ENCODE assay signal across 8 cellular contexts in the genomic region with DNA sequence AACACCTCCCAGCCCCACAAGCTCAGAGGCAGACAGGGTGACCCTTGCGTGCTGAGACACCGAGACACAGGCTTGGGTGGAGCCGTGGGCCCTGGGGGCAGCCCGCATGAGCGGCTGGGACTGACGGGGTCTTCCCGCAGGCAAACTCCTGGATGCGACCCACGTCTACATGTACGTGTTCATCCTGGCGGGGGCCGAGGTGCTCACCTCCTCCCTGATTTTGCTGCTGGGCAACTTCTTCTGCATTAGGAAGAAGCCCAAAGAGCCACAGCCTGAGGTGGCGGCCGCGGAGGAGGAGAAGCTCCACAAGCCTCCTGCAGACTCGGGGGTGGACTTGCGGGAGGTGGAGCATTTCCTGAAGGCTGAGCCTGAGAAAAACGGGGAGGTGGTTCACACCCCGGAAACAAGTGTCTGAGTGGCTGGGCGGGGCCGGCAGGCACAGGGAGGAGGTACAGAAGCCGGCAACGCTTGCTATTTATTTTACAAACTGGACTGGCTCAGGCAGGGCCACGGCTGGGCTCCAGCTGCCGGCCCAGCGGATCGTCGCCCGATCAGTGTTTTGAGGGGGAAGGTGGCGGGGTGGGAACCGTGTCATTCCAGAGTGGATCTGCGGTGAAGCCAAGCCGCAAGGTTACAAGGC. TPM values are rescaled to one million over a fixed set of nuclear protein-coding genes. Genes with fewer than 3 reads are reported as not detected.
A peak's percentile ranks its signal among the peaks of the same experiment; 100 is the strongest.
DNase-seq lines count a peak whose midpoint lies in the region; ATAC-seq and TF ChIP-seq lines count a peak whose summit lies in the region.

No MANE protein-coding gene starts in this region.

- H3K27ac ChIP-seq in urinary bladder (ENCODE audit: low read depth): peak overlapping the region; percentile 31

- ATAC-seq in esophagus mucosa (peak; percentile 47), omental fat pad (ENCODE audit: low FRiP score) (peak; percentile 8)

- H3K4me3 ChIP-seq in urinary bladder (ENCODE audit: low read depth, low read length): no peak overlapping the region

- DNase-seq in DMS153 treated with DMSO at 0.1 percent for 48 hours (lab: John Stamatoyannopoulos, UW; ENCODE audit: unreplicated experiment): peak; percentile 80
- DNase-seq in NCI-H2196 treated with DMSO at 0.1 percent for 48 hours (lab: John Stamatoyannopoulos, UW; ENCODE audit: unreplicated experiment): peak; percentile 75
- DNase-seq in activated T-cell treated with anti-CD3 and anti-CD28 coated beads for 4 hours: peak; percentile 51
- no peak for DNase-seq in omental fat pad (ENCODE audit: low spot score)
- DNase-seq in D341Med (ENCODE audit: low spot score): no peak
- no peak for DNase-seq in NCI-H146 (lab: John Stamatoyannopoulos, UW)

- no peaks in the 10 kb centered on the region for H3K4me1 ChIP-seq in urinary bladder (ENCODE audit: insufficient read depth)

- TF ChIP-seq CTCF in omental fat pad (IDR thresholded peaks at IDR 0.05): no peak

- WGBS in urinary bladder: 48% methylated on average over 33 of the region's 33 CpGs

- no peaks in the 10 kb centered on the region for H3K36me3 ChIP-seq in urinary bladder (ENCODE audit: insufficient read depth)

RNA-seq across cellular contexts. Expression of gene SLC16A3, which starts 9.8 kb away (rescaled TPM):
- 50.0 TPM for total RNA-seq in esophagus mucosa
- total RNA-seq in omental fat pad: 10 to 100 TPM; 25.1 to 68.0 (median 27.5) TPM
- total RNA-seq in urinary bladder: 29.9 TPM
- polyA plus RNA-seq in urinary bladder: 65.5 TPM

RNA-seq across cellular contexts. Expression of gene CCDC57, which starts 26.0 kb away (rescaled TPM):
- total RNA-seq in esophagus mucosa: 23.2 TPM
- total RNA-seq in omental fat pad: 10 to 100 TPM; 14.8 to 32.0 (median 21.9) TPM
- total RNA-seq in urinary bladder: 25.9 TPM
- 23.7 TPM for polyA plus RNA-seq in urinary bladder

RNA-seq across cellular contexts. Expression of gene CSNK1D, which starts 34.8 kb away (rescaled TPM):
- total RNA-seq in esophagus mucosa (65.7 TPM), omental fat pad (100 to 1,000 TPM in 2 of 4 donors, 10 to 100 TPM in 2; 54.7 to 117 (median 98.4) TPM), urinary bladder (41.7 TPM)
- 122 TPM for polyA plus RNA-seq in urinary bladder

Comparison
In these comparisons a context has a peak if more than half of its experiments do, and no peak if none do; other contexts are left out.
1. DNase-seq: peak in DMS153 treated with DMSO at 0.1 percent for 48 hours (single experiment), NCI-H2196 treated with DMSO at 0.1 percent for 48 hours (single experiment) and activated T-cell treated with anti-CD3 and anti-CD28 coated beads for 4 hours (single experiment); none in omental fat pad (single experiment), D341Med (single experiment) and NCI-H146 (single experiment).